30 cellular contexts compared by ENCODE assay signal in the genomic region with DNA sequence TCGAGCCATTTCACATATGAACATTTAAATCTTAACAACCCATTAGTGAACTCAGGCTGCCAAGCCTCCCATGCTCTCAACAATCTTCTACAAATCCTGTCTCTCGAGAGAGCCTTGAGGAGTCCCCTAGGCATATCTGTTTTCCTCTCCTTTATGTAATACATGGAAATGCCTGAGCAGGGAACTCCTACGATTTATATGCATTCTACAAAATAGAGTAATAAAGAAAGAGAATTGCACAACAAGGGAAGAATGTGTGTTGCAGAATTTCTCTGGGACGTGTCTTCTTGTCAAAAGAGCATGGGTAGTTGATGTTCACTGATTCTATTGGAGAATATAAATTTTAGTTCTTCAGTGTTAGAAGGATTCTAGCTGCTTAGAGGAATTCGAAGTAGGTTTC.
"Had no signal": no experiment of that assay in that cellular context is flagged by ENCODE, and none has a peak within 500 bp of the region (broad histone marks: within the 10 kb centered on the region; RNA-seq: fewer than 3 reads in every experiment).

No MANE protein-coding gene starts in this region.

- H3K4me1 ChIP-seq: esophagus squamous epithelium, gastrocnemius medialis, left ventricle myocardium inferior, neural progenitor cell, parathyroid adenoma, psoas muscle, spleen, suprapubic skin, tibial artery had no signal

- H3K4me1 Mint-ChIP-seq: activated CD4-positive, alpha-beta T cell treated with anti-CD3 and anti-CD28 coated beads, Interleukin-2, amount 10 ng/mL, durations not matched to agents 24 days and 14 days; activated T-helper 17 cell treated with anti-CD3 and anti-CD28 coated beads, Interleukin-2, amount 50 U/mL, for 72 hours; natural killer cell; neural progenitor cell had no signal

- H3K9me3 Mint-ChIP-seq: activated CD4-positive, alpha-beta T cell treated with anti-CD3 and anti-CD28 coated beads, Interleukin-2, amount 10 ng/mL, durations not matched to agents 24 days and 14 days; neural progenitor cell had no signal

- H3K4me3 ChIP-seq: cardiac muscle cell, esophagus squamous epithelium, gastrocnemius medialis, left ventricle myocardium inferior, lung, neural progenitor cell, psoas muscle, spleen, suprapubic skin, tibial artery had no signal

- H3K4me3 Mint-ChIP-seq: activated CD4-positive, alpha-beta T cell treated with anti-CD3 and anti-CD28 coated beads, Interleukin-2, amount 10 ng/mL, durations not matched to agents 24 days and 14 days; activated CD8-positive, alpha-beta T cell treated with anti-CD3 and anti-CD28 coated beads for 36 hours; activated T-cell treated with anti-CD3 and anti-CD28 coated beads, Interleukin-2, amount 50 U/mL, for 4 hours; activated T-helper 17 cell treated with anti-CD3 and anti-CD28 coated beads, Interleukin-2, amount 50 U/mL, for 72 hours; effector memory CD8-positive, alpha-beta T cell; natural killer cell; neural progenitor cell; T-helper 1 cell treated with Interleukin-12 subunit alpha and Interleukin-12 subunit beta and Interleukin-4 antibody, amounts not matched to agents 30 μg/mL and 1 μg/mL, for 36 hours had no signal

- H3K27ac Mint-ChIP-seq: activated CD4-positive, alpha-beta T cell treated with anti-CD3 and anti-CD28 coated beads, Interleukin-2, amount 10 ng/mL, durations not matched to agents 24 days and 14 days; activated CD8-positive, alpha-beta T cell treated with anti-CD3 and anti-CD28 coated beads for 36 hours; activated T-helper 17 cell treated with anti-CD3 and anti-CD28 coated beads, Interleukin-2, amount 50 U/mL, for 72 hours; effector memory CD8-positive, alpha-beta T cell; natural killer cell; neural progenitor cell; T-helper 1 cell treated with Interleukin-12 subunit alpha and Interleukin-12 subunit beta and Interleukin-4 antibody, amounts not matched to agents 30 μg/mL and 1 μg/mL, for 36 hours had no signal

- H3K79me2 ChIP-seq: parathyroid adenoma had no signal

- DNase-seq: activated CD4-positive, alpha-beta T cell treated with anti-CD3 and anti-CD28 coated beads, Interleukin-2, amount 10 ng/mL, durations not matched to agents 24 days and 14 days; activated CD4-positive, CD25-positive, alpha-beta regulatory T cell treated with anti-CD3 and anti-CD28 coated beads, Interleukin-2, amount 50 U/mL, for 72 hours; activated CD8-positive, alpha-beta T cell treated with anti-CD3 and anti-CD28 coated beads for 36 hours; activated gamma-delta T cell treated with Interleukin-2 at 50 U/mL for 16 hours; activated naive CD4-positive, alpha-beta T cell treated with anti-CD3 and anti-CD28 coated beads, Interleukin-2, amount 50 U/mL, for 16 hours; activated T-cell treated with anti-CD3 and anti-CD28 coated beads, Interleukin-2, amount 50 U/mL, for 4 hours; amygdala; cerebellar nuclear complex; cortex of kidney; effector memory CD8-positive, alpha-beta T cell; esophagus squamous epithelium; gastrocnemius medialis; glutamatergic neuron; islet precursor cell; left ventricle myocardium inferior; natural killer cell; occipital lobe; psoas muscle; spleen; stimulated activated naive CD4-positive, alpha-beta T cell; T-helper 9 cell; tibial artery had no signal

- H3K4me2 ChIP-seq: neural progenitor cell had no signal

- H3K27ac ChIP-seq: cardiac muscle cell, esophagus squamous epithelium, gastrocnemius medialis, left ventricle myocardium inferior, neural progenitor cell, parathyroid adenoma, psoas muscle, spleen, suprapubic skin, tibial artery had no signal

- H3K9me3 ChIP-seq: esophagus squamous epithelium, gastrocnemius medialis, psoas muscle, suprapubic skin had no signal

- FAIRE-seq: TTC549 had no signal

- H3K36me3 Mint-ChIP-seq: neural progenitor cell had no signal

- H2AFZ ChIP-seq: neural progenitor cell, parathyroid adenoma had no signal

- H3K36me3 ChIP-seq: cardiac muscle cell, esophagus squamous epithelium, gastrocnemius medialis, left ventricle myocardium inferior, neural progenitor cell, spleen, suprapubic skin, tibial artery had no signal

- H3K9ac ChIP-seq: neural progenitor cell, parathyroid adenoma had no signal

- H3K27me3 ChIP-seq: cardiac muscle cell, esophagus squamous epithelium, gastrocnemius medialis, neural progenitor cell, spleen, suprapubic skin, tibial artery had no signal

- H3K27me3 Mint-ChIP-seq: activated CD4-positive, alpha-beta T cell treated with anti-CD3 and anti-CD28 coated beads, Interleukin-2, amount 10 ng/mL, durations not matched to agents 24 days and 14 days; activated CD8-positive, alpha-beta T cell treated with anti-CD3 and anti-CD28 coated beads for 36 hours; activated T-helper 17 cell treated with anti-CD3 and anti-CD28 coated beads, Interleukin-2, amount 50 U/mL, for 72 hours; effector memory CD8-positive, alpha-beta T cell had no signal
